12 cellular contexts compared by ENCODE assay signal in the genomic region with DNA sequence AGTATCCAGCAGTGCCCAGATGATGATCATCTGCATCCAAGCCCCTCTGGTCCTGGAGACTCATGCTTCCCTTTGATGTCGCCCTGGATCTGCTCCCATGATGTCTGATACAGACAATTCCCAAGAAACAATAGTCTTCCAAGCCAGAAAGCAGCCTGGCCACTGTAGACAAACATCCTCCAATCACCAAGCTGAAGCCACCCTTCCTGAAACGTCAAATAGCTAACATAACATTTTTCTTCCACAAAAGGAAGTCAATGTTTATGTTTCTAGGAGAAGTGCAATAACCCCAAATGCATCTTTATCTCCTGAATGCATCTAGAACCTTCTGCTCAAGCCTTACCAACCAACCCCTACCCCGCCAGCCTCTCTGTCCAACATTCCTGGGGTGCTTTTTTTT. TPM values are rescaled to one million over a fixed set of nuclear protein-coding genes. Genes with fewer than 3 reads are reported as not detected.
DNase-seq lines count a peak whose midpoint lies in the region; ATAC-seq and TF ChIP-seq lines count a peak whose summit lies in the region.
"Had no signal": no experiment of that assay in that cellular context is flagged by ENCODE, and none has a peak within 500 bp of the region (broad histone marks: within the 10 kb centered on the region; RNA-seq: fewer than 3 reads in every experiment).

No MANE protein-coding gene starts in this region.

- TF ChIP-seq POLR2A in gastrocnemius medialis (IDR thresholded peaks at IDR 0.05): no peak

- ATAC-seq in left cardiac atrium (peak in 1 of 2 donors; percentile 70), gastrocnemius medialis (peak; percentile 9 to 30)

- in situ Hi-C loops in gastrocnemius medialis (cut with MboI; ENCODE audit: low sequenced_read_pairs in 4 of 4): no loop called here

- H3K27me3 ChIP-seq in gastrocnemius medialis (no peaks in the 10 kb centered on the region), smooth muscle cell (ENCODE audit: low read depth) (no peaks in the 10 kb centered on the region)
- H3K27me3 ChIP-seq: cardiac muscle cell had no signal

- H2AFZ ChIP-seq in smooth muscle cell (ENCODE audit: low read depth): no peak overlapping the region
- H2AFZ ChIP-seq: parathyroid adenoma had no signal

- H3K4me3 ChIP-seq in gastrocnemius medialis: no peak overlapping the region
- H3K4me3 ChIP-seq in smooth muscle cell: no peak overlapping the region
- H3K4me3 ChIP-seq: cardiac muscle cell had no signal

- H3K79me2 ChIP-seq in smooth muscle cell (ENCODE audit: low read depth): no peaks in the 10 kb centered on the region
- H3K79me2 ChIP-seq: parathyroid adenoma had no signal

- intact Hi-C loops in left cardiac atrium (cut with DNase I): no loop called here
- intact Hi-C loops in gastrocnemius medialis (cut with DNase I; ENCODE audit: low total_unique reads): no loop called here

- H3K36me3 ChIP-seq in gastrocnemius medialis (no peaks in the 10 kb centered on the region), smooth muscle cell (ENCODE audit: low read depth) (no peaks in the 10 kb centered on the region)
- H3K36me3 ChIP-seq: cardiac muscle cell had no signal

- peaks cover 4% of the 10 kb centered on the region for H3K36me3 Mint-ChIP-seq in T-helper 2 cell treated with Interferon-gamma antibody and Interleukin-4, amounts not matched to agents 5 μg/mL and 100 μg/mL, for 36 hours (ENCODE audit: low read depth)

- 69% methylated on average over 3 of the region's 3 CpGs for WGBS in smooth muscle cell (ENCODE audit: low lambda C conversion rate)

- peak overlapping the region; percentile 85 for H3K27ac Mint-ChIP-seq in T-helper 2 cell treated with Interferon-gamma antibody and Interleukin-4, amounts not matched to agents 5 μg/mL and 100 μg/mL, for 36 hours

- peaks cover 30% of the 10 kb centered on the region for H3K4me1 Mint-ChIP-seq in T-helper 2 cell treated with Interferon-gamma antibody and Interleukin-4, amounts not matched to agents 5 μg/mL and 100 μg/mL, for 36 hours (ENCODE audit: low read depth)

- DNase-seq in GM03348 (ENCODE audit: low spot score) (peak; percentile 2), left cardiac atrium (peak; percentile 46), gastrocnemius medialis (no peak), substantia nigra (lab: John Stamatoyannopoulos, UW) (no peak), smooth muscle cell (lab: John Stamatoyannopoulos, UW; ENCODE audit: unreplicated experiment) (no peak)
- no peak for DNase-seq in T-helper 2 cell treated with Interferon-gamma antibody and Interleukin-4, amounts not matched to agents 5 μg/mL and 100 μg/mL, for 36 hours (ENCODE audit: low spot score)
- no peak for DNase-seq in NK-92 treated with Interleukin-12 subunit alpha and Interleukin-12 subunit beta, amount 100 ng/mL, for 24 hours (lab: John Stamatoyannopoulos, UW)
- DNase-seq: activated CD8-positive, alpha-beta memory T cell treated with anti-CD3 and anti-CD28 coated beads, Interleukin-2, amount 50 U/mL, for 48 hours; DMS53; NCI-H1436 had no signal

- no peaks in the 10 kb centered on the region for H3F3A ChIP-seq in smooth muscle cell (ENCODE audit: low read depth)

- TF ChIP-seq CTCF in gastrocnemius medialis (IDR thresholded peaks at IDR 0.05 in 4 of 5, conservative IDR thresholded peaks at IDR 0.05 in 1 of 5) (no peak), smooth muscle cell (IDR thresholded peaks at IDR 0.05; ENCODE audit: borderline replicate concordance, insufficient read depth, poor library complexity, severe bottlenecking) (no peak)

- H3K9me3 Mint-ChIP-seq in T-helper 2 cell treated with Interferon-gamma antibody and Interleukin-4, amounts not matched to agents 5 μg/mL and 100 μg/mL, for 36 hours: no peaks in the 10 kb centered on the region

- peak overlapping the region; percentile 87 for H3K4me3 Mint-ChIP-seq in T-helper 2 cell treated with Interferon-gamma antibody and Interleukin-4, amounts not matched to agents 5 μg/mL and 100 μg/mL, for 36 hours

- H3K9me3 ChIP-seq in gastrocnemius medialis (no peaks in the 10 kb centered on the region), smooth muscle cell (replicated peaks; ENCODE audit: low read depth) (no peaks in the 10 kb centered on the region)

- no peak overlapping the region for H3K9ac ChIP-seq in smooth muscle cell (ENCODE audit: low read depth)
- H3K9ac ChIP-seq: parathyroid adenoma had no signal

- no peaks in the 10 kb centered on the region for H4K20me1 ChIP-seq in smooth muscle cell (ENCODE audit: low read depth)

- H3K27ac ChIP-seq in gastrocnemius medialis (peak overlapping the region; percentile 2 to 39 (median 24)), substantia nigra (ENCODE audit: low read depth, low read length, poor library complexity, severe bottlenecking) (no peak overlapping the region), smooth muscle cell (ENCODE audit: low read depth) (no peak overlapping the region)
- H3K27ac ChIP-seq: cardiac muscle cell, parathyroid adenoma had no signal

- H3K4me1 ChIP-seq in gastrocnemius medialis (no peaks in the 10 kb centered on the region), smooth muscle cell (ENCODE audit: low read depth) (no peaks in the 10 kb centered on the region)
- H3K4me1 ChIP-seq: parathyroid adenoma had no signal

- no peak overlapping the region for H3K4me2 ChIP-seq in smooth muscle cell

- no peaks in the 10 kb centered on the region for H3K27me3 Mint-ChIP-seq in T-helper 2 cell treated with Interferon-gamma antibody and Interleukin-4, amounts not matched to agents 5 μg/mL and 100 μg/mL, for 36 hours (ENCODE audit: low read depth)

RNA-seq across cellular contexts. Expression of gene DPEP2, which starts 1.2 kb away (rescaled TPM):
- 1 to 10 TPM; 1.1 to 2.7 TPM for total RNA-seq in left cardiac atrium
- under 1 TPM in 2 of 4 donors, not detected in 2; 0.26 to 0.38 TPM for total RNA-seq in gastrocnemius medialis
- total RNA-seq in smooth muscle cell: not detected in 2 replicates
- not detected in 2 replicates for polyA plus RNA-seq in smooth muscle cell
- total RNA-seq: cardiac muscle cell had no signal
- polyA plus RNA-seq: cardiac muscle cell had no signal

RNA-seq across cellular contexts. Expression of gene DPEP2NB, which starts 15.3 kb away (rescaled TPM):
- total RNA-seq in left cardiac atrium: not detected
- total RNA-seq in gastrocnemius medialis: not detected
- total RNA-seq in smooth muscle cell: not detected in 2 replicates
- polyA plus RNA-seq in smooth muscle cell: not detected in 2 replicates
- total RNA-seq: cardiac muscle cell had no signal
- polyA plus RNA-seq: cardiac muscle cell had no signal

RNA-seq across cellular contexts. Expression of gene DPEP3, which starts 20.2 kb away (rescaled TPM):
- not detected for total RNA-seq in left cardiac atrium
- not detected for total RNA-seq in gastrocnemius medialis
- total RNA-seq in smooth muscle cell: not detected in 2 replicates
- polyA plus RNA-seq in smooth muscle cell: not detected in 2 replicates
- total RNA-seq: cardiac muscle cell had no signal

RNA-seq across cellular contexts. Expression of gene DDX28, which starts 22.6 kb away (rescaled TPM):
- total RNA-seq in left cardiac atrium: 1 to 10 TPM; 7.2 to 8.4 TPM
- 10 to 100 TPM in 2 of 4 donors, 1 to 10 TPM in 2; 6.2 to 16.1 (median 10.4) TPM for total RNA-seq in gastrocnemius medialis
- total RNA-seq in smooth muscle cell: 6.0 and 6.7 TPM in 2 replicates
- polyA plus RNA-seq in smooth muscle cell: 7.0 and 9.0 TPM in 2 replicates

RNA-seq across cellular contexts. Expression of gene DUS2, which starts 22.6 kb away (rescaled TPM):
- total RNA-seq in left cardiac atrium (1 to 10 TPM; 6.9 to 7.2 TPM), gastrocnemius medialis (1 to 10 TPM; 4.5 to 9.6 (median 7.1) TPM), smooth muscle cell (9.5 and 12.1 TPM in 2 replicates)
- polyA plus RNA-seq in smooth muscle cell: 23.5 and 25.6 TPM in 2 replicates

Comparison
In these comparisons a context has a peak if more than half of its experiments do, and no peak if none do; other contexts are left out.
1. DNase-seq: peak in GM03348 (single experiment) and left cardiac atrium (single experiment); none in T-helper 2 cell treated with Interferon-gamma antibody and Interleukin-4, amounts not matched to agents 5 μg/mL and 100 μg/mL, for 36 hours (single experiment), gastrocnemius medialis (0 of 2), NK-92 treated with Interleukin-12 subunit alpha and Interleukin-12 subunit beta, amount 100 ng/mL, for 24 hours (single experiment), substantia nigra (0 of 49) and smooth muscle cell (single experiment).
2. H3K27ac ChIP-seq: peak in gastrocnemius medialis (4 of 4); none in substantia nigra (single experiment) and smooth muscle cell (single experiment).